Comparison of ENCODE assay signal across 23 cellular contexts in the genomic region with DNA sequence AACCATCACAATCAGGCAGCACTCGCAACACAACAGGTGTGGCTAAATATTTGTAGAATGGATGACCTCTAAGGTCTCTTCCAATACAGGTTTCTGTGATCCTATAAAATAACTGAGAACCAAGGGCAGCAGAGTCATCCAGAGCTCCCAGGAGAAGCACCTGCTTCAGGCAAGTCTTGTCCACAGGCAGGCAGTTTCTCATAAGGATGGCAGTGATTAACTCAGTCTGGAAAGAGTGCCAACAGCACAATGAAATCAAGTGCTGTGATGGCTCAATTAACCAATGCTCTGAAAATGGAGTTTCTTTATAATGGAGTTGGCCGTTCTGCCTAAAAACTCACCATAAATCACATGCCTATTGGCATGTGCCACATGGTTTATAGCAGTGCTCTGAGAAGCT.
"Had no signal": no experiment of that assay in that cellular context is flagged by ENCODE, and none has a peak within 500 bp of the region (broad histone marks: within the 10 kb centered on the region; RNA-seq: fewer than 3 reads in every experiment).

No MANE protein-coding gene starts in this region.

- H3K36me3 ChIP-seq: SJSA1 had no signal

- DNase-seq: KBM-7, MV-4-11, NCI-H1048, NCI-H1105, NCI-H1417, NCI-H1436 treated with DMSO at 0.1 percent for 48 hours, NCI-H1694, NCI-H187 treated with DMSO at 0.1 percent for 48 hours, NCI-H2029 treated with DMSO at 0.1 percent for 48 hours, NCI-H2171 treated with DMSO at 0.1 percent for 48 hours, NCI-H345, NCI-H446 treated with DMSO at 0.1 percent for 48 hours, NCI-H510A treated with DMSO at 0.1 percent for 48 hours, NCI-H526, NCI-H82, Right ventricle myocardium superior, RPMI8226, SIG-M5 had no signal

- H3K4me1 ChIP-seq: SJSA1 had no signal

- FAIRE-seq: HTR-8/SVneo, RCC 7860 had no signal

- H3K4me3 ChIP-seq: SJSA1, SK-N-MC had no signal

- H3K27me3 ChIP-seq: SJSA1 had no signal

- H3K27ac ChIP-seq: HL-60, SJSA1, SK-N-MC had no signal

- H3K9me3 ChIP-seq: SJSA1 had no signal
